Comparison of ENCODE assay signal across 26 cellular contexts in genomic region chr11:70233034-70233433, GRCh38.
"Had no signal": no experiment of that assay in that cellular context is flagged by ENCODE, and none has a peak within 500 bp of the region (broad histone marks: within the 10 kb centered on the region; RNA-seq: fewer than 3 reads in every experiment).

No MANE protein-coding gene starts in this region.

- DNase-seq: activated CD4-positive, alpha-beta memory T cell treated with anti-CD3 and anti-CD28 coated beads, Interleukin-2, amount 10 ng/mL, durations not matched to agents 7 days and 5 days; activated CD4-positive, alpha-beta T cell treated with anti-CD3 and anti-CD28 coated beads, Interleukin-2, amount 10 ng/mL, durations not matched to agents 24 days and 14 days; activated CD4-positive, CD25-positive, alpha-beta regulatory T cell treated with anti-CD3 and anti-CD28 coated beads, Interleukin-2, amount 50 U/mL, for 72 hours; activated CD8-positive, alpha-beta memory T cell treated with anti-CD3 and anti-CD28 coated beads, Interleukin-2, amount 50 U/mL, for 48 hours; activated T-cell treated with anti-CD3 and anti-CD28 coated beads, Interleukin-2, amount 50 U/mL, for 24 hours; aorta; caudate nucleus; cortex of kidney; effector memory CD8-positive, alpha-beta T cell; head of caudate nucleus; hypothalamus; immature natural killer cell; left colon; naive B cell; nephron progenitor cell; pancreas; retina; stimulated activated CD4-positive, alpha-beta T cell treated with anti-CD3 and anti-CD28 coated beads, Interleukin-12 subunit alpha, Interleukin-12 subunit beta, amount 100 ng/mL, for 4 hours; stimulated activated CD4-positive, alpha-beta T cell treated with anti-CD3 and anti-CD28 coated beads, Interleukin-4, amount 100 ng/mL, for 24 hours; T-helper 9 cell had no signal

- ATAC-seq: effector memory CD8-positive, alpha-beta T cell; sciatic nerve had no signal

- H3K9me3 ChIP-seq: pancreas, prostate gland, uterus had no signal

- H3K4me3 ChIP-seq: pancreas, prostate gland, skin epidermis, thoracic aorta, uterus had no signal

- H3K27ac ChIP-seq: prostate gland, skin epidermis, thoracic aorta, uterus, VCaP had no signal

- H3K36me3 ChIP-seq: pancreas, prostate gland, thoracic aorta, uterus had no signal

- H3K4me1 ChIP-seq: pancreas, prostate gland, uterus had no signal

- H3K27me3 ChIP-seq: pancreas, uterus had no signal
